Comparison of ENCODE assay signal across 15 cellular contexts in the genomic region with DNA sequence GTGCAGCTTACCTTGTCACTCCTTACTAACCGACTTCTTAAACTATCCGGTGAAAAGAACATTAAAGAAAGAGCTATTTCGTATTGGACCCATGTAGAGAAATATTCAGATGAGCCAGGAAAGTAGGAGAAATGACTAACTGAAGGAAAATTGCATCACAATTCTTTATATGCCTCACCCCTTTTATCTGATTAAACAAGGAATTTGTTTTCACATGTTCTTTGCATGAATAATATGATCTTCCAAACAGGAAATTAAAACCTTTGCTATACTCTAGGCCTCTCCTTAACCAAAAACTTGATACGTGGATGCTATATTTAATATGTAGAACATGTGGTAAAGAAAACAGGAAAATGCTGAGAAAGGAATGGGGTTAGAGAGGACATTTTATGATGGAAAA. TPM values are rescaled to one million over a fixed set of nuclear protein-coding genes. Genes with fewer than 3 reads are reported as not detected.
A peak's percentile ranks its signal among the peaks of the same experiment; 100 is the strongest.
DNase-seq lines count a peak whose midpoint lies in the region; ATAC-seq and TF ChIP-seq lines count a peak whose summit lies in the region.
"Had no signal": no experiment of that assay in that cellular context is flagged by ENCODE, and none has a peak within 500 bp of the region (broad histone marks: within the 10 kb centered on the region; RNA-seq: fewer than 3 reads in every experiment).

No MANE protein-coding gene starts in this region.

- H3K4me3 Mint-ChIP-seq in type B pancreatic cell, result no peak overlapping the region
- H3K4me3 Mint-ChIP-seq: nephron progenitor cell; stimulated activated naive B cell treated with anti-CD40 and anti-IgM and Interleukin-4, amounts not matched to agents 10 μg/mL and 1 μg/mL and 100 μg/mL, for 72 hours had no signal

- peaks cover 7% of the 10 kb centered on the region for H3K36me3 Mint-ChIP-seq in type B pancreatic cell
- H3K36me3 Mint-ChIP-seq: stimulated activated naive B cell treated with anti-CD40 and anti-IgM and Interleukin-4, amounts not matched to agents 10 μg/mL and 1 μg/mL and 100 μg/mL, for 72 hours had no signal

- H3K27me3 Mint-ChIP-seq in type B pancreatic cell, result no peaks in the 10 kb centered on the region

- no peak for TF ChIP-seq CTCF in astrocyte of the cerebellum (IDR thresholded peaks at IDR 0.05; ENCODE audit: low read depth, low read length, missing control alignments)
- TF ChIP-seq CTCF in fibroblast of pulmonary artery (IDR thresholded peaks at IDR 0.05; ENCODE audit: low read length, missing control alignments), result no peak
- TF ChIP-seq CTCF in type B pancreatic cell (conservative IDR thresholded peaks at IDR 0.05), result no peak

- H3K4me3 ChIP-seq in astrocyte of the cerebellum (ENCODE audit: low read depth, low read length) (no peak overlapping the region), fibroblast of pulmonary artery (replicated peaks; ENCODE audit: low read depth, low read length) (no peak overlapping the region)
- H3K4me3 ChIP-seq: dorsolateral prefrontal cortex had no signal

- in situ Hi-C loops in astrocyte of the cerebellum (cut with HindIII; ENCODE audit: low sequenced_read_pairs), result no loop called here

- peak overlapping the region; percentile 35 for H3K27ac Mint-ChIP-seq in type B pancreatic cell
- H3K27ac Mint-ChIP-seq: nephron progenitor cell; stimulated activated naive B cell treated with anti-CD40 and anti-IgM and Interleukin-4, amounts not matched to agents 10 μg/mL and 1 μg/mL and 100 μg/mL, for 72 hours had no signal

- ATAC-seq in GM21447 (IDR thresholded peaks at IDR 0.05; ENCODE audit: unreplicated experiment), result no peak
- ATAC-seq: stimulated activated naive B cell treated with anti-CD40 and anti-IgM and Interleukin-4, amounts not matched to agents 10 μg/mL and 1 μg/mL and 100 μg/mL, for 72 hours had no signal

- DNase-seq in HCEC 1CT, result peak; percentile 85
- DNase-seq in astrocyte of the cerebellum (ENCODE audit: low read depth), result peak; percentile 31
- DNase-seq in fibroblast of pulmonary artery (ENCODE audit: low read depth), result peak; percentile 73
- DNase-seq in type B pancreatic cell (ENCODE audit: extremely low spot score, unreplicated experiment), result no peak
- DNase-seq in AML-193 (lab: John Stamatoyannopoulos, UW), result no peak
- no peak for DNase-seq in T-helper 2 cell
- DNase-seq: activated T-cell treated with anti-CD3 and anti-CD28 coated beads, Interleukin-2, amount 50 U/mL, for 48 hours; dorsolateral prefrontal cortex; hypothalamus; NCI-H1417; nephron progenitor cell; RPMI8226; stimulated activated naive B cell treated with anti-CD40 and anti-IgM and Interleukin-4, amounts not matched to agents 10 μg/mL and 1 μg/mL and 100 μg/mL, for 72 hours; T1000 had no signal

- H3K9me3 Mint-ChIP-seq in type B pancreatic cell, result no peaks in the 10 kb centered on the region
- H3K9me3 Mint-ChIP-seq: nephron progenitor cell; stimulated activated naive B cell treated with anti-CD40 and anti-IgM and Interleukin-4, amounts not matched to agents 10 μg/mL and 1 μg/mL and 100 μg/mL, for 72 hours had no signal

- no peaks in the 10 kb centered on the region for H3K4me1 Mint-ChIP-seq in type B pancreatic cell (ENCODE audit: unreplicated experiment)
- H3K4me1 Mint-ChIP-seq: nephron progenitor cell; stimulated activated naive B cell treated with anti-CD40 and anti-IgM and Interleukin-4, amounts not matched to agents 10 μg/mL and 1 μg/mL and 100 μg/mL, for 72 hours had no signal

RNA-seq across cellular contexts. Expression of a gene that starts 41.9 kb away (rescaled TPM):
- 28.9 and 60.0 TPM in 2 replicates for total RNA-seq in type B pancreatic cell (ENCODE audit: low replicate concordance)

Comparison
In these comparisons a context has a peak if more than half of its experiments do, and no peak if none do; other contexts are left out.
1. DNase-seq: peak in HCEC 1CT (single experiment), astrocyte of the cerebellum (single experiment) and fibroblast of pulmonary artery (single experiment); none in type B pancreatic cell (single experiment), AML-193 (0 of 2) and T-helper 2 cell (0 of 5).